ENCODE assay signal across 21 cellular contexts in the genomic region with DNA sequence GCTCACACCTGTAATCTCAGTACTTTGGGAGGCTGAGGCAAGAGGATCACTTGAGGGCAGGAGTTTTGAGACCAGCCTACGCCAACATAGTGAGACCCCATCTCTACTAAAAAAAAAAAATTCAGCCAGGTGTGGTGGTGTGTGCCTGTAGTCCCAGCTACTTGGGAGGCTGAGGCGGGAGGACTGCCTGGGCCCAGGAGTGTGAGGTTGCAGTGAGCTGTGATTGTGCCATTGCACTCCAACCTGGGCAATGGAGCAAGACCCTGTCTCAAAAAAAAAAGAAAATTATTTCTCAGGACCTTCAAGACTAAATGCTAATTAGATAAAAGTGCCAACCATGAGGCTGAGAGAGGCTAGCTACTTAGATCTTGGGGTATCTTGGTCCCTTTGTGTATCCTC. TPM values are rescaled to one million over a fixed set of nuclear protein-coding genes. Genes with fewer than 3 reads are reported as not detected.
DNase-seq lines count a peak whose midpoint lies in the region; ATAC-seq, FAIRE-seq and TF ChIP-seq lines count a peak whose summit lies in the region.
"Had no signal": no experiment of that assay in that cellular context is flagged by ENCODE, and none has a peak within 500 bp of the region (broad histone marks: within the 10 kb centered on the region; RNA-seq: fewer than 3 reads in every experiment).

No MANE protein-coding gene starts in this region.

- no peak for FAIRE-seq in urothelium cell line (lab: Jason Lieb, UNC)
- FAIRE-seq: GM12891 had no signal

- H3K9me3 Mint-ChIP-seq in WTC11, result no peaks in the 10 kb centered on the region
- no peaks in the 10 kb centered on the region for H3K9me3 Mint-ChIP-seq in mesothelial cell of epicardium

- POLR2A ChIA-PET in WTC11 (lab: Charles Lee), result no interaction called here

- DNase-seq in cardiac muscle cell (ENCODE audit: low read depth in 1 of 2, low spot score in 1 of 2) (no peak), Right ventricle myocardium inferior (ENCODE audit: missing footprints) (no peak), WTC11 (ENCODE audit: low spot score) (no peak), mesothelial cell of epicardium (ENCODE audit: low spot score in 2 of 2, unreplicated experiment in 2 of 2) (no peak), ureter (ENCODE audit: low spot score) (peak; percentile 3), urothelium cell line (ENCODE audit: low spot score) (no peak)
- DNase-seq: Caco-2; CD4-positive, CD25-positive, alpha-beta regulatory T cell; DND-41; GM23248; NCI-H1694; NCI-H2081; NCI-H2171 treated with DMSO at 0.1 percent for 48 hours; NCI-H82; SJCRH30 had no signal

- peak overlapping the region; percentile 76 for H3K27ac ChIP-seq in cardiac muscle cell
- H3K27ac ChIP-seq: GM23248, KMS-11, SJCRH30 had no signal

- H3K4me1 ChIP-seq in cardiac muscle cell (ENCODE audit: low read depth), result peaks cover 29% of the 10 kb centered on the region
- H3K4me1 ChIP-seq: Caco-2, SJCRH30 had no signal

- H3K4me3 Mint-ChIP-seq in WTC11, result no peak overlapping the region
- no peak overlapping the region for H3K4me3 Mint-ChIP-seq in mesothelial cell of epicardium
- H3K4me3 Mint-ChIP-seq: CD4-positive, CD25-positive, alpha-beta regulatory T cell had no signal

- H3K36me3 Mint-ChIP-seq in WTC11 (peaks cover 67% of the 10 kb centered on the region), mesothelial cell of epicardium (peaks cover 37% of the 10 kb centered on the region)

- H3K27me3 Mint-ChIP-seq in WTC11 (ENCODE audit: low read depth) (no peaks in the 10 kb centered on the region), mesothelial cell of epicardium (ENCODE audit: low read depth) (no peaks in the 10 kb centered on the region)

- no peak overlapping the region for H3K4me3 ChIP-seq in cardiac muscle cell
- H3K4me3 ChIP-seq: GM23248, HAP-1, SJCRH30 had no signal

- CTCF ChIA-PET in WTC11 (lab: Charles Lee), result interaction anchor here (1.5 to 2.6 kb wide), 2 partner anchors 13 to 87 kb away, joined by 9 to 13 read pairs; no protein-coding TSS in a partner anchor

- TF ChIP-seq CTCF in cardiac muscle cell (IDR thresholded peaks at IDR 0.05; ENCODE audit: low read depth, low read length), result no peak
- no peak for TF ChIP-seq CTCF in WTC11 (IDR thresholded peaks at IDR 0.05)
- TF ChIP-seq CTCF in mesothelial cell of epicardium (IDR thresholded peaks at IDR 0.05; ENCODE audit: unreplicated experiment), result no peak

- intact Hi-C loops in Right ventricle myocardium inferior (cut with DNase I), result no loop called here

- no peaks in the 10 kb centered on the region for H3K27me3 ChIP-seq in cardiac muscle cell
- H3K27me3 ChIP-seq: SJCRH30 had no signal

- H3K4me1 Mint-ChIP-seq in WTC11 (peaks cover 11% of the 10 kb centered on the region), mesothelial cell of epicardium (peaks cover 16% of the 10 kb centered on the region)

- peaks cover 50% of the 10 kb centered on the region for H3K36me3 ChIP-seq in cardiac muscle cell

- no peaks in the 10 kb centered on the region for H3K9me3 ChIP-seq in cardiac muscle cell (ENCODE audit: low read depth)
- H3K9me3 ChIP-seq: Caco-2, HAP-1, SJCRH30 had no signal

- ATAC-seq in Right ventricle myocardium inferior, result no peak
- ATAC-seq in WTC11, result no peak
- no peak for ATAC-seq in GM18873 (IDR thresholded peaks at IDR 0.05; ENCODE audit: low FRiP score, unreplicated experiment)

- no peak overlapping the region for H3K27ac Mint-ChIP-seq in WTC11
- peak overlapping the region; percentile 80 for H3K27ac Mint-ChIP-seq in mesothelial cell of epicardium

TF ChIP-seq in WTC11, 78 proteins besides CTCF, POLR2A, EP300 and RAD21:
- TF ChIP-seq JUN (CRISPR knock-in tag; IDR thresholded peaks at IDR 0.05) (no peak), ZNF121 (CRISPR knock-in tag; IDR thresholded peaks at IDR 0.05) (0 out of 2 replicates have a peak, but pooled peaks have one; percentile 53)
TF ChIP-seq in WTC11: peak in this region for 1.

RNA-seq across cellular contexts. Expression of a gene that starts 23.5 kb away (rescaled TPM):
- 2.4 and 4.1 TPM in 2 replicates for total RNA-seq in cardiac muscle cell
- 4.3 and 4.4 TPM in 2 replicates for polyA plus RNA-seq in cardiac muscle cell
- total RNA-seq in Right ventricle myocardium inferior, result 0.35 TPM
- 3.5 to 4.5 TPM (median 3.9 TPM) in 3 replicates for total RNA-seq in WTC11 (2021)
- total RNA-seq in mesothelial cell of epicardium, result 6.0 to 6.6 TPM (median 6.6 TPM) in 3 replicates
- 1.6 TPM for total RNA-seq in ureter

RNA-seq across cellular contexts. Expression of a gene that starts 31.4 kb away (rescaled TPM):
- total RNA-seq in cardiac muscle cell (167 and 188 TPM in 2 replicates), Right ventricle myocardium inferior (187 TPM), WTC11 (2021) (137 to 174 TPM (median 140 TPM) in 3 replicates), mesothelial cell of epicardium (151 to 159 TPM (median 157 TPM) in 3 replicates), ureter (191 TPM)
- polyA plus RNA-seq in cardiac muscle cell, result 227 and 272 TPM in 2 replicates

RNA-seq across cellular contexts. Expression of a gene that starts 31.5 kb away (rescaled TPM):
- total RNA-seq in cardiac muscle cell (70.1 and 75.5 TPM in 2 replicates), Right ventricle myocardium inferior (10.7 TPM), WTC11 (2021) (27.6 to 34.1 TPM (median 32.3 TPM) in 3 replicates), mesothelial cell of epicardium (31.3 to 33.9 TPM (median 33.1 TPM) in 3 replicates), ureter (9.4 TPM)
- 95.4 and 111 TPM in 2 replicates for polyA plus RNA-seq in cardiac muscle cell

RNA-seq across cellular contexts. Expression of a gene that starts 52.5 kb away (rescaled TPM):
- not detected in 2 replicates for total RNA-seq in cardiac muscle cell
- polyA plus RNA-seq in cardiac muscle cell, result 0.21 TPM in 1 of 2 replicates, not detected in the other
- 0.84 TPM for total RNA-seq in Right ventricle myocardium inferior
- not detected in 3 replicates for total RNA-seq in WTC11 (2021)
- not detected in 3 replicates for total RNA-seq in mesothelial cell of epicardium
- total RNA-seq in ureter, result not detected
- total RNA-seq: Caco-2; CD4-positive, CD25-positive, alpha-beta regulatory T cell; GM23248; HT1080; SJCRH30 had no signal
- polyA plus RNA-seq: BJ; CD4-positive, CD25-positive, alpha-beta regulatory T cell; GM23248 had no signal
